In genomic region chr7:10939911-10940747, GRCh38 we compare ENCODE assay signal across 8 cellular contexts. TPM values are rescaled to one million over a fixed set of nuclear protein-coding genes. Genes with fewer than 3 reads are reported as not detected.
DNase-seq lines count a peak whose midpoint lies in the region; ATAC-seq and TF ChIP-seq lines count a peak whose summit lies in the region.

No MANE protein-coding gene starts in this region.

- peaks cover 0 to 12% (median 5%) of the 10 kb centered on the region in 4 donors for H3K4me1 ChIP-seq in right lobe of liver

- peak in 21 of 56 donors; percentile 6 to 46 (median 25) for TF ChIP-seq CTCF in dorsolateral prefrontal cortex (IDR thresholded peaks at IDR 0.05 in 54 of 56, conservative IDR thresholded peaks at IDR 0.05 in 2 of 56; ENCODE audit: low read depth in 1 of 56, partially characterized antibody in 56 of 56)
- TF ChIP-seq CTCF in right lobe of liver (IDR thresholded peaks at IDR 0.05), result no peak

- peak overlapping the region; percentile 65 to 99 (median 86) for H3K4me3 ChIP-seq in dorsolateral prefrontal cortex
- peak overlapping the region; percentile 71 to 88 (median 76) for H3K4me3 ChIP-seq in right lobe of liver

- H3K27ac ChIP-seq in dorsolateral prefrontal cortex, result peak overlapping the region; percentile 89 to 100 (median 98)
- H3K27ac ChIP-seq in right lobe of liver, result peak overlapping the region; percentile 94 to 97 (median 94)

- peak; percentile 89 for TF ChIP-seq POLR2A in right lobe of liver (IDR thresholded peaks at IDR 0.05)

- H3K27me3 ChIP-seq in dorsolateral prefrontal cortex (no peaks in the 10 kb centered on the region), right lobe of liver (no peaks in the 10 kb centered on the region)

- ATAC-seq in GM19395 (IDR thresholded peaks at IDR 0.05; ENCODE audit: unreplicated experiment) (peak; percentile 85), HG03521 (IDR thresholded peaks at IDR 0.05; ENCODE audit: unreplicated experiment) (peak; percentile 92), right lobe of liver (peak; percentile 97 to 99 (median 98))

- H3K9me3 ChIP-seq in right lobe of liver, result no peaks in the 10 kb centered on the region

- DNase-seq in CD1c-positive myeloid dendritic cell (ENCODE audit: extremely low spot score), result peak; percentile 98
- DNase-seq in NCI-H69 (lab: John Stamatoyannopoulos, UW), result peak; percentile 99
- DNase-seq in activated CD4-positive, alpha-beta T cell treated with anti-CD3 and anti-CD28 coated beads, Interleukin-2, amount 50 U/mL, for 24 hours (ENCODE audit: low read depth in 1 of 2, low spot score in 1 of 2), result peak; percentile 80 to 85
- peak; percentile 68 to 91 (median 85) for DNase-seq in dorsolateral prefrontal cortex
- DNase-seq in right lobe of liver, result peak; percentile 89 to 92 (median 90)
- peak; percentile 87 for DNase-seq in stimulated activated CD4-positive, alpha-beta T cell treated with anti-CD3 and anti-CD28 coated beads, Interleukin-4, amount 100 ng/mL, for 24 hours

- WGBS in right lobe of liver (ENCODE audit: insufficient coverage, low coverage, low lambda C conversion rate, missing lambda C conversion rate), result 0% methylated on average over 33 of the region's 61 CpGs

- H3K36me3 ChIP-seq in right lobe of liver, result peaks cover 0 to 22% (median 8%) of the 10 kb centered on the region in 4 donors

- intact Hi-C loops in dorsolateral prefrontal cortex (cut with DNase I) (loop anchor here (1.0 to 10.0 kb wide), 3 partner anchors 33 to 275 kb away; partner anchors contain the start of gene PHF14 (in 2 of the 2)), right lobe of liver (cut with DNase I) (no loop called here)

RNA-seq across cellular contexts. Expression of gene PHF14, which starts 33.5 kb away (rescaled TPM):
- total RNA-seq in dorsolateral prefrontal cortex (10 to 100 TPM; 44.9 to 84.5 (median 61.5) TPM), right lobe of liver (10 to 100 TPM; 13.5 to 25.7 (median 16.7) TPM)

Comparison
In these comparisons a context has a peak if more than half of its experiments do, and no peak if none do; other contexts are left out.
1. Peak in every context shown above with its lines: DNase-seq, ATAC-seq, H3K4me3 ChIP-seq and H3K27ac ChIP-seq.
2. intact Hi-C loops: an anchor here in dorsolateral prefrontal cortex (1.0 to 10.0 kb wide); none called in right lobe of liver.